ENCODE assay signal across 16 cellular contexts in genomic region chr11:34941688-34942087, GRCh38. TPM values are rescaled to one million over a fixed set of nuclear protein-coding genes. Genes with fewer than 3 reads are reported as not detected.
DNase-seq lines count a peak whose midpoint lies in the region; ATAC-seq and TF ChIP-seq lines count a peak whose summit lies in the region.
"Had no signal": no experiment of that assay in that cellular context is flagged by ENCODE, and none has a peak within 500 bp of the region (broad histone marks: within the 10 kb centered on the region; RNA-seq: fewer than 3 reads in every experiment).

No MANE protein-coding gene starts in this region.

- H3K4me3 ChIP-seq in heart left ventricle (no peak overlapping the region), left ventricle myocardium inferior (no peak overlapping the region), Panc1 (ENCODE audit: low read depth in 2 of 2, low read length in 2 of 2) (no peak overlapping the region)
- H3K4me3 ChIP-seq: BLaER1 treated with 17β-estradiol and CSF1 and Interleukin-3, amounts not matched to agents 10 nM and 100 nM; GM12878; GM23248; HAP-1 had no signal

- H3K27ac ChIP-seq in heart left ventricle (no peak overlapping the region), left ventricle myocardium inferior (replicated peaks) (no peak overlapping the region), Panc1 (ENCODE audit: low read length) (peak overlapping the region; percentile 58; the same call in 1 of the 2 replicates)
- H3K27ac ChIP-seq: BLaER1 treated with 17β-estradiol and CSF1 and Interleukin-3, amounts not matched to agents 10 nM and 100 nM; GM23248 had no signal

- CTCF ChIA-PET in Panc1 (lab: Charles Lee), result no interaction called here

- peak overlapping the region; percentile 2 for H3K4me3 Mint-ChIP-seq in glutamatergic neuron (ENCODE audit: unreplicated experiment)
- H3K4me3 Mint-ChIP-seq: B cell; CD8-positive, alpha-beta T cell; IgD-negative memory B cell had no signal

- H3K36me3 Mint-ChIP-seq in glutamatergic neuron (ENCODE audit: unreplicated experiment), result no peaks in the 10 kb centered on the region

- H3K9me3 Mint-ChIP-seq in glutamatergic neuron (ENCODE audit: unreplicated experiment), result no peaks in the 10 kb centered on the region

- no peak for TF ChIP-seq POLR2A in heart left ventricle (IDR thresholded peaks at IDR 0.05)

- H3K27me3 ChIP-seq in heart left ventricle (no peaks in the 10 kb centered on the region), left ventricle myocardium inferior (ENCODE audit: low read depth) (no peaks in the 10 kb centered on the region), Panc1 (ENCODE audit: control insufficient read depth, insufficient read depth, low read length) (no peaks in the 10 kb centered on the region)
- H3K27me3 ChIP-seq: BLaER1 treated with 17β-estradiol and CSF1 and Interleukin-3, amounts not matched to agents 10 nM and 100 nM had no signal

- BruUV-seq in Panc1 (replicated peaks; lab: Mats Ljungman, UMichigan), result no TSS peak

- H3K27ac Mint-ChIP-seq in glutamatergic neuron (ENCODE audit: unreplicated experiment), result peak overlapping the region; percentile 97
- H3K27ac Mint-ChIP-seq: CD8-positive, alpha-beta T cell; IgD-negative memory B cell had no signal

- peaks cover 0 to 19% (median 7%) of the 10 kb centered on the region in 12 donors for H3K9me3 ChIP-seq in heart left ventricle
- peaks cover 11% of the 10 kb centered on the region for H3K9me3 ChIP-seq in left ventricle myocardium inferior (replicated peaks)
- H3K9me3 ChIP-seq in Panc1 (ENCODE audit: control insufficient read depth, insufficient read depth, low read depth, low read length), result peaks cover 28% of the 10 kb centered on the region; the same call in 1 of the 2 replicates
- H3K9me3 ChIP-seq: HAP-1 had no signal

- intact Hi-C loops in heart left ventricle (cut with DNase I) (no loop called here), left ventricle myocardium inferior (cut with micrococcal nuclease) (no loop called here), Panc1 (cut with micrococcal nuclease; ENCODE audit: unreplicated experiment) (no loop called here), posterior vena cava (cut with DNase I) (loop anchor here in 1 of 2 donors (2.0 kb wide), 1 partner anchor 33 kb away; no protein-coding TSS in a partner anchor)

- TF ChIP-seq CTCF in heart left ventricle (IDR thresholded peaks at IDR 0.05) (no peak), left ventricle myocardium inferior (IDR thresholded peaks at IDR 0.05; ENCODE audit: borderline replicate concordance) (no peak), Panc1 (IDR thresholded peaks at IDR 0.05) (no peak), glutamatergic neuron (IDR thresholded peaks at IDR 0.05; ENCODE audit: partially characterized antibody, unreplicated experiment) (no peak)

- 90 to 94% (median 93%) methylated on average over 13 of the region's 13 CpGs for WGBS in heart left ventricle, 4 donors

- H3K36me3 ChIP-seq in heart left ventricle (peaks cover 0 to 8% (median 0%) of the 10 kb centered on the region in 9 donors), left ventricle myocardium inferior (peaks cover 13% of the 10 kb centered on the region), Panc1 (ENCODE audit: control insufficient read depth, insufficient read depth, low read length) (0 out of 2 replicates have a peak, but pooled peaks cover 2% of the 10 kb centered on the region)
- H3K36me3 ChIP-seq: HAP-1 had no signal

- DNase-seq in heart left ventricle (no peak), left ventricle myocardium inferior (no peak), Panc1 (ENCODE audit: low read depth, low spot score) (no peak), glutamatergic neuron (peak; percentile 28), posterior vena cava (ENCODE audit: low spot score) (peak; percentile 43), cortex of kidney (lab: John Stamatoyannopoulos, UW) (no peak)
- DNase-seq: Calu3, DMS79 treated with DMSO at 0.1 percent for 48 hours, GM23248 had no signal

- peaks cover 0 to 21% (median 6%) of the 10 kb centered on the region in 12 donors for H3K4me1 ChIP-seq in heart left ventricle
- peaks cover 37% of the 10 kb centered on the region for H3K4me1 ChIP-seq in left ventricle myocardium inferior
- peaks cover 9% of the 10 kb centered on the region; the same call in 1 of the 2 replicates for H3K4me1 ChIP-seq in Panc1 (ENCODE audit: control insufficient read depth, insufficient read depth, low read length)

- peaks cover 4% of the 10 kb centered on the region for H3K27me3 Mint-ChIP-seq in glutamatergic neuron (ENCODE audit: unreplicated experiment)
- H3K27me3 Mint-ChIP-seq: B cell, IgD-negative memory B cell had no signal

- peak in 3 of 4 donors; percentile 16 to 44 (median 21) for ATAC-seq in heart left ventricle
- ATAC-seq in Panc1, result no peak
- ATAC-seq in HG03095 (IDR thresholded peaks at IDR 0.05; ENCODE audit: unreplicated experiment), result no peak
- ATAC-seq: CD8-positive, alpha-beta T cell; GM12878 had no signal

- in situ Hi-C loops in Panc1 (cut with HindIII; ENCODE audit: low pct_unique_long_range_greater_than_20kb, low sequenced_read_pairs), result no loop called here

- POLR2A ChIA-PET in Panc1 (lab: Charles Lee), result no interaction called here

- H3K4me1 Mint-ChIP-seq in glutamatergic neuron (ENCODE audit: low read depth, unreplicated experiment), result peaks cover 33% of the 10 kb centered on the region

RNA-seq across cellular contexts. Expression of gene PDHX, which starts 25.3 kb away (rescaled TPM):
- total RNA-seq in heart left ventricle (100 to 1,000 TPM in 7 of 9 donors, 10 to 100 TPM in 2; 87.0 to 204 (median 138) TPM), left ventricle myocardium inferior (157 TPM), Panc1 (2021; ENCODE audit: unreplicated experiment) (63.0 TPM), glutamatergic neuron (ENCODE audit: unreplicated experiment) (46.5 TPM), posterior vena cava (10 to 100 TPM; 26.9 to 28.2 TPM)
- 10 to 100 TPM; 74.0 to 94.9 TPM for polyA plus RNA-seq in heart left ventricle
- polyA plus RNA-seq in Panc1 (2012; ENCODE audit: insufficient read length), result 35.1 TPM

RNA-seq across cellular contexts. Expression of gene APIP, which starts 25.5 kb away (rescaled TPM):
- total RNA-seq in heart left ventricle (10 to 100 TPM; 20.8 to 35.3 (median 26.6) TPM), left ventricle myocardium inferior (24.3 TPM), Panc1 (2021; ENCODE audit: unreplicated experiment) (42.6 TPM), glutamatergic neuron (ENCODE audit: unreplicated experiment) (20.9 TPM), posterior vena cava (10 to 100 TPM; 23.0 to 31.1 TPM)
- 10 to 100 TPM; 15.8 to 24.5 TPM for polyA plus RNA-seq in heart left ventricle
- 25.5 TPM for polyA plus RNA-seq in Panc1 (2012; ENCODE audit: insufficient read length)

Comparison
In these comparisons a context has a peak if more than half of its experiments do, and no peak if none do; other contexts are left out.
1. ATAC-seq: peak in heart left ventricle (3 of 4); none in Panc1 (single experiment) and HG03095 (single experiment).
2. DNase-seq: peak in glutamatergic neuron (single experiment) and posterior vena cava (single experiment); none in heart left ventricle (0 of 5), left ventricle myocardium inferior (single experiment), Panc1 (single experiment) and cortex of kidney (single experiment).